ENCODE assay signal across 8 cellular contexts in genomic region chr3:136075218-136075808, GRCh38.
A peak's percentile ranks its signal among the peaks of the same experiment; 100 is the strongest.
DNase-seq lines count a peak whose midpoint lies in the region; ATAC-seq, FAIRE-seq and TF ChIP-seq lines count a peak whose summit lies in the region.

No MANE protein-coding gene starts in this region.

- no peak overlapping the region for H2BK5ac ChIP-seq in neuronal stem cell (ENCODE audit: low read length)

- no peak overlapping the region for H2AK5ac ChIP-seq in neuronal stem cell (ENCODE audit: low read depth, low read length)

- H3K27ac ChIP-seq in RWPE2 (ENCODE audit: poor library complexity, severe bottlenecking) = no peak overlapping the region
- no peak overlapping the region for H3K27ac ChIP-seq in neuronal stem cell (replicated peaks; ENCODE audit: low read length)
- no peak overlapping the region for H3K27ac ChIP-seq in substantia nigra (ENCODE audit: low read depth, low read length, poor library complexity, severe bottlenecking)

- H2AFZ ChIP-seq in neuronal stem cell (ENCODE audit: low read length) = no peak overlapping the region

- H2BK120ac ChIP-seq in neuronal stem cell (ENCODE audit: low read depth, low read length) = no peak overlapping the region

- H3K23ac ChIP-seq in neuronal stem cell (ENCODE audit: low read depth, low read length, poor library complexity) = no peak overlapping the region

- H3K9ac ChIP-seq in neuronal stem cell (ENCODE audit: low read depth, low read length, poor library complexity) = no peak overlapping the region

- H3K4me1 ChIP-seq in RWPE2 (ENCODE audit: insufficient read depth, poor library complexity, severe bottlenecking) = peaks cover 8% of the 10 kb centered on the region
- H3K4me1 ChIP-seq in neuronal stem cell (ENCODE audit: control insufficient read depth in 2 of 2, insufficient read depth in 1 of 2, low read depth in 1 of 2, low read length in 2 of 2) = peaks cover 0 to 4% of the 10 kb centered on the region in 2 donors

- H3K79me1 ChIP-seq in neuronal stem cell (ENCODE audit: low read depth, low read length) = no peaks in the 10 kb centered on the region

- peak; percentile 75 for DNase-seq in M059J (ENCODE audit: low read depth)
- no peak for DNase-seq in RWPE2 (ENCODE audit: low spot score)
- peak; percentile 44 for DNase-seq in activated T-helper 1 cell treated with anti-CD3 and anti-CD28 coated beads, Interleukin-2, amount 50 U/mL, for 16 hours (ENCODE audit: low read depth in 1 of 2, low spot score in 1 of 2)
- DNase-seq in fibroblast of the aortic adventitia (ENCODE audit: low read depth) = peak; percentile 90
- DNase-seq in neuronal stem cell (ENCODE audit: low spot score) = peak; percentile 75
- DNase-seq in substantia nigra (lab: John Stamatoyannopoulos, UW) = peak in 41 of 49 donors; percentile 1 to 72 (median 47)

- H3K4me2 ChIP-seq in neuronal stem cell (ENCODE audit: insufficient read depth, low read length, poor library complexity, severe bottlenecking) = no peak overlapping the region

- FAIRE-seq in G401.6 (lab: Jason Lieb, UNC) = peak; percentile 98

- no peak overlapping the region for H2BK15ac ChIP-seq in neuronal stem cell (ENCODE audit: low read length)

- H4K8ac ChIP-seq in neuronal stem cell (ENCODE audit: low read depth, low read length) = no peak overlapping the region

- H3K14ac ChIP-seq in neuronal stem cell (ENCODE audit: low read length) = no peak overlapping the region

- H3K18ac ChIP-seq in neuronal stem cell (ENCODE audit: low read length) = no peak overlapping the region

- ATAC-seq in RWPE2 (ENCODE audit: low read depth) (peak; percentile 72), GM21576 (IDR thresholded peaks at IDR 0.05; ENCODE audit: unreplicated experiment) (no peak)

- peak; percentile 98 for TF ChIP-seq CTCF in RWPE2 (IDR thresholded peaks at IDR 0.05; ENCODE audit: poor library complexity, severe bottlenecking)
- TF ChIP-seq CTCF in fibroblast of the aortic adventitia (IDR thresholded peaks at IDR 0.05; ENCODE audit: insufficient read depth, low read length) = peak; percentile 84

- no peak overlapping the region for H2BK12ac ChIP-seq in neuronal stem cell (ENCODE audit: low read length)

- no peak overlapping the region for H4K91ac ChIP-seq in neuronal stem cell (ENCODE audit: low read depth, low read length, poor library complexity)

- H3K27me3 ChIP-seq in RWPE2 (ENCODE audit: insufficient read depth, poor library complexity, severe bottlenecking) (no peaks in the 10 kb centered on the region), neuronal stem cell (ENCODE audit: control insufficient read depth in 3 of 3, insufficient read depth in 3 of 3, low read depth in 1 of 3, low read length in 3 of 3) (no peaks in the 10 kb centered on the region)

- H3K9me3 ChIP-seq in RWPE2 (ENCODE audit: severe bottlenecking) (no peaks in the 10 kb centered on the region), neuronal stem cell (replicated peaks in 1 of 2; ENCODE audit: control insufficient read depth in 2 of 2, insufficient read depth in 1 of 2, low read depth in 1 of 2, low read length in 2 of 2) (no peaks in the 10 kb centered on the region)

- peaks cover 8% of the 10 kb centered on the region; the same call in 1 of the 2 replicates for H3K36me3 ChIP-seq in RWPE2 (ENCODE audit: low read depth)
- peaks cover 1 to 3% of the 10 kb centered on the region in 2 donors for H3K36me3 ChIP-seq in neuronal stem cell (replicated peaks in 1 of 2; ENCODE audit: control insufficient read depth in 2 of 2, insufficient read depth in 2 of 2, low read length in 2 of 2)

- H3K4me3 ChIP-seq in RWPE2 (ENCODE audit: severe bottlenecking) = no peak overlapping the region
- no peak overlapping the region for H3K4me3 ChIP-seq in fibroblast of the aortic adventitia (ENCODE audit: low read depth, low read length)
- no peak overlapping the region for H3K4me3 ChIP-seq in neuronal stem cell (ENCODE audit: low read length in 2 of 2)

- WGBS in neuronal stem cell (ENCODE audit: extremely low coverage in 2 of 2, insufficient read length in 2 of 2, insufficient replicate concordance in 1 of 2), 2 donors = no CpG with 5 or more reads among the region's 1 CpG

- H3K4ac ChIP-seq in neuronal stem cell (ENCODE audit: low read length) = no peak overlapping the region
